In genomic region chr5:142016576-142016975, GRCh38 we compare ENCODE assay signal across 9 cellular contexts. TPM values are rescaled to one million over a fixed set of nuclear protein-coding genes. Genes with fewer than 3 reads are reported as not detected.
DNase-seq lines count a peak whose midpoint lies in the region; ATAC-seq lines count a peak whose summit lies in the region.
"Had no signal": no experiment of that assay in that cellular context is flagged by ENCODE, and none has a peak within 500 bp of the region (broad histone marks: within the 10 kb centered on the region; RNA-seq: fewer than 3 reads in every experiment).

No MANE protein-coding gene starts in this region.

- H3K4me3 ChIP-seq in HAP-1 = no peak overlapping the region

- DNase-seq in activated naive CD8-positive, alpha-beta T cell treated with anti-CD3 and anti-CD28 coated beads, Interleukin-2, amount 10 ng/mL, durations not matched to agents 7 days and 5 days = no peak
- DNase-seq in stimulated activated naive CD8-positive, alpha-beta T cell treated with anti-CD3 and anti-CD28 coated beads, Interleukin-15, Interleukin-2, amounts not matched to agents 100 U/mL and 50 U/mL, for 24 hours = peak; percentile 57
- DNase-seq in HAP-1 (ENCODE audit: low spot score in 2 of 2) (no peak), HK-2 (ENCODE audit: unreplicated experiment) (no peak), NCI-H446 (lab: John Stamatoyannopoulos, UW) (no peak), substantia nigra (lab: John Stamatoyannopoulos, UW) (no peak)

- H3K27me3 Mint-ChIP-seq in activated naive CD8-positive, alpha-beta T cell treated with anti-CD3 and anti-CD28 coated beads, Interleukin-2, amount 10 ng/mL, durations not matched to agents 7 days and 5 days = no peaks in the 10 kb centered on the region

- in situ Hi-C loops in HAP-1 (cut with MboI; ENCODE audit: low sequenced_read_pairs) = no loop called here

- POLR2A ChIA-PET in activated naive CD8-positive, alpha-beta T cell treated with anti-CD3 and anti-CD28 coated beads, Interleukin-2, amount 10 ng/mL, durations not matched to agents 7 days and 5 days (lab: Charles Lee) = interaction anchor here (0.6 to 6.6 kb wide), 12 partner anchors 8 to 128 kb away, joined by 3 to 63 read pairs (median 7); partner anchors contain the start of genes NDFIP1 and RNF14

- H3K4me1 ChIP-seq in HAP-1 = peaks cover 9% of the 10 kb centered on the region; the same call in 1 of the 2 replicates

- peaks cover 60% of the 10 kb centered on the region for H3K4me1 Mint-ChIP-seq in activated naive CD8-positive, alpha-beta T cell treated with anti-CD3 and anti-CD28 coated beads, Interleukin-2, amount 10 ng/mL, durations not matched to agents 7 days and 5 days

- ATAC-seq in GM21447 (IDR thresholded peaks at IDR 0.05; ENCODE audit: unreplicated experiment) = peak; percentile 28
- peak; percentile 38 for ATAC-seq in activated naive CD8-positive, alpha-beta T cell treated with anti-CD3 and anti-CD28 coated beads, Interleukin-2, amount 10 ng/mL, durations not matched to agents 7 days and 5 days (ENCODE audit: low read depth)
- ATAC-seq in stimulated activated naive CD8-positive, alpha-beta T cell treated with anti-CD3 and anti-CD28 coated beads, Interleukin-15, Interleukin-2, amounts not matched to agents 100 U/mL and 50 U/mL, for 24 hours = peak; percentile 61

- H3K36me3 ChIP-seq in KOPT-K1 (ENCODE audit: insufficient read depth, low read length) (peaks cover under 1% of the 10 kb centered on the region; the same call in 1 of the 2 replicates), HAP-1 (replicated peaks) (no peaks in the 10 kb centered on the region)

- H3K27me3 ChIP-seq in HAP-1 (ENCODE audit: low read depth) = 0 out of 2 replicates have a peak, but pooled peaks cover 2% of the 10 kb centered on the region

- H3K4me3 Mint-ChIP-seq in activated naive CD8-positive, alpha-beta T cell treated with anti-CD3 and anti-CD28 coated beads, Interleukin-2, amount 10 ng/mL, durations not matched to agents 7 days and 5 days = peak overlapping the region; percentile 68

- H3K27ac ChIP-seq in KOPT-K1 (ENCODE audit: low read depth, low read length, poor library complexity, severe bottlenecking) (peak overlapping the region; percentile 95), substantia nigra (ENCODE audit: low read depth, low read length, poor library complexity, severe bottlenecking) (no peak overlapping the region)

- H3K27ac Mint-ChIP-seq in activated naive CD8-positive, alpha-beta T cell treated with anti-CD3 and anti-CD28 coated beads, Interleukin-2, amount 10 ng/mL, durations not matched to agents 7 days and 5 days = peak overlapping the region; percentile 94

- H3K9me3 Mint-ChIP-seq in activated naive CD8-positive, alpha-beta T cell treated with anti-CD3 and anti-CD28 coated beads, Interleukin-2, amount 10 ng/mL, durations not matched to agents 7 days and 5 days = peaks cover 5% of the 10 kb centered on the region

- H3K9me3 ChIP-seq in KOPT-K1 (ENCODE audit: insufficient read depth, low read length, poor library complexity, severe bottlenecking) = peaks cover 4% of the 10 kb centered on the region
- no peaks in the 10 kb centered on the region for H3K9me3 ChIP-seq in HAP-1

- peaks cover 6% of the 10 kb centered on the region for H3K36me3 Mint-ChIP-seq in activated naive CD8-positive, alpha-beta T cell treated with anti-CD3 and anti-CD28 coated beads, Interleukin-2, amount 10 ng/mL, durations not matched to agents 7 days and 5 days

RNA-seq across cellular contexts. Expression of gene GNPDA1, which starts 3.7 kb away (rescaled TPM):
- total RNA-seq in activated naive CD8-positive, alpha-beta T cell treated with anti-CD3 and anti-CD28 coated beads, Interleukin-2, amount 10 ng/mL, durations not matched to agents 7 days and 5 days = 10 to 100 TPM; 38.2 to 40.5 TPM

RNA-seq across cellular contexts. Expression of gene RNF14, which starts 47.7 kb away (rescaled TPM):
- 10 to 100 TPM; 29.0 to 33.9 TPM for total RNA-seq in activated naive CD8-positive, alpha-beta T cell treated with anti-CD3 and anti-CD28 coated beads, Interleukin-2, amount 10 ng/mL, durations not matched to agents 7 days and 5 days

RNA-seq across cellular contexts. Expression of gene PCDH12, which starts 58.6 kb away (rescaled TPM):
- under 1 TPM; 0.09 to 0.14 TPM for total RNA-seq in activated naive CD8-positive, alpha-beta T cell treated with anti-CD3 and anti-CD28 coated beads, Interleukin-2, amount 10 ng/mL, durations not matched to agents 7 days and 5 days
- total RNA-seq: H4 had no signal
